32 cellular contexts compared by ENCODE assay signal in the genomic region with DNA sequence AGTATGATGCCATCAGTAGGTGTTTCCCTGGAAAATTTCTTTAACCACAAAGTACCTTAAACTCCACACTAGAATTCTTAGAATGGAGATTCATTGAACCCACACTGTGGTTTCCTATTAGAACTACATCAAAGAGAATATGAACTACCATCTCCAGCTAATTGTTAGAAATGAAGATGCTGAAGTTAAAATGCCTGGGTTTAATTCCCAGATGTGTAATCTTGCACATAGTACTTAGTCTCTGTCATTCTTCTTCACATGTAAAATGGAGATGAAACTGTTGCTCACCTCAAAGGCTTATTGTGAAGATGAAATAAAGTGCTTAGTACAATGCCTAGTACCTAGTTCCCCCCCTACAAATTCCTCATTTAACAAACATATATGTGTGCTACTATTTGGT.
"Had no signal": no experiment of that assay in that cellular context is flagged by ENCODE, and none has a peak within 500 bp of the region (broad histone marks: within the 10 kb centered on the region; RNA-seq: fewer than 3 reads in every experiment).

No MANE protein-coding gene starts in this region.

- H2AFZ ChIP-seq: PC-9 had no signal

- H3K27ac ChIP-seq: PC-9, RWPE1, SJCRH30, SK-N-MC had no signal

- H3K4me1 ChIP-seq: SJCRH30 had no signal

- H3K4me3 ChIP-seq: MG63, PC-9, SJCRH30, SK-N-MC had no signal

- H3K4me2 ChIP-seq: PC-9 had no signal

- ATAC-seq: Panc1, Right ventricle myocardium inferior, SK-N-SH treated with all-trans-retinoic acid at 6 μM for 48 hours had no signal

- H3K27me3 ChIP-seq: MG63, SJCRH30 had no signal

- H3K9me3 ChIP-seq: MG63, SJCRH30 had no signal

- DNase-seq: Kasumi-1, MG63, NCI-H1048, NCI-H1092 treated with DMSO at 0.1 percent for 48 hours, NCI-H1105 treated with DMSO at 0.1 percent for 48 hours, NCI-H1417, NCI-H1436, NCI-H146, NCI-H1694, NCI-H187, NCI-H1930, NCI-H2029 treated with DMSO at 0.1 percent for 48 hours, NCI-H2081 treated with DMSO at 0.1 percent for 48 hours, NCI-H2107, NCI-H2171, NCI-H226, NCI-H446 treated with DMSO at 0.1 percent for 48 hours, NCI-H510A, NCI-H524, NCI-H526, NCI-H69, NCI-H748 treated with DMSO at 0.1 percent for 48 hours, NCI-H82, PC-9, SHP77, SIG-M5, SJCRH30 had no signal

- H3K36me3 ChIP-seq: MG63, SJCRH30 had no signal
